2 cellular contexts compared by ENCODE assay signal in the genomic region with DNA sequence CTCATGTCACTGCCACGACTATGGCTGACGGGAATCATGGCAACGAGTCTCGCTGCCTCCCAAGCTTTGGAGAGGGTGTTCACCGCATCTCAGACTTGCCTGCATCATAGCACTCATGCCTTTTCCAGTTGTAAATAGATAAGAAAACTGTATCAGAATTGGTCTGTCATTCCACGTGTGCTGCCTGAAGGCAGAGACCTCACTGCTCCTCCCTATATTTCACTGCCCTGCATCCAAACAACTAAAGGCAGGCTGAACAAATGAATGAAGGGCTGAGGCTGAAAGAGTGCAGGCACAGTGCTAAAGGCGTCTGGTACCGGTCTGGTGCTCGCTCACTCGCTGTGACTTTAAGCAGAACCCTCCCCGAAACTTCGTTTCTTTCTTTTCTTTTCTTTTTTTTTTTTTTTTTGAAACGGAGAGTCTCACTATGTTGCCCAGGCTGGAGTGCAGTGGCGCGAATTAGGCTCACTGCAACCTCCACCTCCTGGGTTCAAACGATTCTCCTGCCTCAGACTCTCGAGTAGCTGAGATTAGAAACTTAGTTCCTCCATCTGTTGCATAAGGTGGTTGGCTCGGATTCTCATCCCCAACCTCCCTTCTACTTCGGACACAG.
TF ChIP-seq lines count a peak whose summit lies in the region.

No MANE protein-coding gene starts in this region.

TF ChIP-seq in H1, 55 proteins besides CTCF, POLR2A, EP300 and RAD21:
- TF ChIP-seq SP1 (IDR thresholded peaks at IDR 0.05; ENCODE audit: low read depth, low read length) (no peak), CBX8 (IDR thresholded peaks at IDR 0.05; ENCODE audit: borderline replicate concordance, low read depth, low read length) (no peak), POU5F1 (IDR thresholded peaks at IDR 0.05; ENCODE audit: low read depth, low read length) (no peak), MAFK (IDR thresholded peaks at IDR 0.05; ENCODE audit: low read depth, low read length) (no peak), HDAC2 (IDR thresholded peaks at IDR 0.05; ENCODE audit: borderline replicate concordance in 1 of 2, low read depth in 2 of 2, low read length in 2 of 2) (no peak), SP4 (IDR thresholded peaks at IDR 0.05; ENCODE audit: low read length) (no peak), BCL11A (IDR thresholded peaks at IDR 0.05; ENCODE audit: low read depth in 2 of 2, low read length in 2 of 2) (no peak), TAF7 (optimal IDR thresholded peaks at IDR 0.05; ENCODE audit: borderline replicate concordance, low read depth, low read length) (no peak), CBX5 (IDR thresholded peaks at IDR 0.05; ENCODE audit: low read depth, low read length) (no peak), BRCA1 (IDR thresholded peaks at IDR 0.05; ENCODE audit: low read depth, low read length) (no peak), NANOG (IDR thresholded peaks at IDR 0.05; ENCODE audit: insufficient read depth, low read depth, low read length, poor library complexity, severe bottlenecking) (no peak), KDM5A (IDR thresholded peaks at IDR 0.05; ENCODE audit: low read length) (no peak), SP2 (IDR thresholded peaks at IDR 0.05; ENCODE audit: low read length) (no peak), PHF8 (conservative IDR thresholded peaks at IDR 0.05; ENCODE audit: low read depth, low read length) (no peak), CHD1 (IDR thresholded peaks at IDR 0.05; ENCODE audit: low read depth, low read length) (no peak), NRF1 (IDR thresholded peaks at IDR 0.05; ENCODE audit: low read depth, low read length) (no peak)
- TF ChIP-seq, protein P1, sequence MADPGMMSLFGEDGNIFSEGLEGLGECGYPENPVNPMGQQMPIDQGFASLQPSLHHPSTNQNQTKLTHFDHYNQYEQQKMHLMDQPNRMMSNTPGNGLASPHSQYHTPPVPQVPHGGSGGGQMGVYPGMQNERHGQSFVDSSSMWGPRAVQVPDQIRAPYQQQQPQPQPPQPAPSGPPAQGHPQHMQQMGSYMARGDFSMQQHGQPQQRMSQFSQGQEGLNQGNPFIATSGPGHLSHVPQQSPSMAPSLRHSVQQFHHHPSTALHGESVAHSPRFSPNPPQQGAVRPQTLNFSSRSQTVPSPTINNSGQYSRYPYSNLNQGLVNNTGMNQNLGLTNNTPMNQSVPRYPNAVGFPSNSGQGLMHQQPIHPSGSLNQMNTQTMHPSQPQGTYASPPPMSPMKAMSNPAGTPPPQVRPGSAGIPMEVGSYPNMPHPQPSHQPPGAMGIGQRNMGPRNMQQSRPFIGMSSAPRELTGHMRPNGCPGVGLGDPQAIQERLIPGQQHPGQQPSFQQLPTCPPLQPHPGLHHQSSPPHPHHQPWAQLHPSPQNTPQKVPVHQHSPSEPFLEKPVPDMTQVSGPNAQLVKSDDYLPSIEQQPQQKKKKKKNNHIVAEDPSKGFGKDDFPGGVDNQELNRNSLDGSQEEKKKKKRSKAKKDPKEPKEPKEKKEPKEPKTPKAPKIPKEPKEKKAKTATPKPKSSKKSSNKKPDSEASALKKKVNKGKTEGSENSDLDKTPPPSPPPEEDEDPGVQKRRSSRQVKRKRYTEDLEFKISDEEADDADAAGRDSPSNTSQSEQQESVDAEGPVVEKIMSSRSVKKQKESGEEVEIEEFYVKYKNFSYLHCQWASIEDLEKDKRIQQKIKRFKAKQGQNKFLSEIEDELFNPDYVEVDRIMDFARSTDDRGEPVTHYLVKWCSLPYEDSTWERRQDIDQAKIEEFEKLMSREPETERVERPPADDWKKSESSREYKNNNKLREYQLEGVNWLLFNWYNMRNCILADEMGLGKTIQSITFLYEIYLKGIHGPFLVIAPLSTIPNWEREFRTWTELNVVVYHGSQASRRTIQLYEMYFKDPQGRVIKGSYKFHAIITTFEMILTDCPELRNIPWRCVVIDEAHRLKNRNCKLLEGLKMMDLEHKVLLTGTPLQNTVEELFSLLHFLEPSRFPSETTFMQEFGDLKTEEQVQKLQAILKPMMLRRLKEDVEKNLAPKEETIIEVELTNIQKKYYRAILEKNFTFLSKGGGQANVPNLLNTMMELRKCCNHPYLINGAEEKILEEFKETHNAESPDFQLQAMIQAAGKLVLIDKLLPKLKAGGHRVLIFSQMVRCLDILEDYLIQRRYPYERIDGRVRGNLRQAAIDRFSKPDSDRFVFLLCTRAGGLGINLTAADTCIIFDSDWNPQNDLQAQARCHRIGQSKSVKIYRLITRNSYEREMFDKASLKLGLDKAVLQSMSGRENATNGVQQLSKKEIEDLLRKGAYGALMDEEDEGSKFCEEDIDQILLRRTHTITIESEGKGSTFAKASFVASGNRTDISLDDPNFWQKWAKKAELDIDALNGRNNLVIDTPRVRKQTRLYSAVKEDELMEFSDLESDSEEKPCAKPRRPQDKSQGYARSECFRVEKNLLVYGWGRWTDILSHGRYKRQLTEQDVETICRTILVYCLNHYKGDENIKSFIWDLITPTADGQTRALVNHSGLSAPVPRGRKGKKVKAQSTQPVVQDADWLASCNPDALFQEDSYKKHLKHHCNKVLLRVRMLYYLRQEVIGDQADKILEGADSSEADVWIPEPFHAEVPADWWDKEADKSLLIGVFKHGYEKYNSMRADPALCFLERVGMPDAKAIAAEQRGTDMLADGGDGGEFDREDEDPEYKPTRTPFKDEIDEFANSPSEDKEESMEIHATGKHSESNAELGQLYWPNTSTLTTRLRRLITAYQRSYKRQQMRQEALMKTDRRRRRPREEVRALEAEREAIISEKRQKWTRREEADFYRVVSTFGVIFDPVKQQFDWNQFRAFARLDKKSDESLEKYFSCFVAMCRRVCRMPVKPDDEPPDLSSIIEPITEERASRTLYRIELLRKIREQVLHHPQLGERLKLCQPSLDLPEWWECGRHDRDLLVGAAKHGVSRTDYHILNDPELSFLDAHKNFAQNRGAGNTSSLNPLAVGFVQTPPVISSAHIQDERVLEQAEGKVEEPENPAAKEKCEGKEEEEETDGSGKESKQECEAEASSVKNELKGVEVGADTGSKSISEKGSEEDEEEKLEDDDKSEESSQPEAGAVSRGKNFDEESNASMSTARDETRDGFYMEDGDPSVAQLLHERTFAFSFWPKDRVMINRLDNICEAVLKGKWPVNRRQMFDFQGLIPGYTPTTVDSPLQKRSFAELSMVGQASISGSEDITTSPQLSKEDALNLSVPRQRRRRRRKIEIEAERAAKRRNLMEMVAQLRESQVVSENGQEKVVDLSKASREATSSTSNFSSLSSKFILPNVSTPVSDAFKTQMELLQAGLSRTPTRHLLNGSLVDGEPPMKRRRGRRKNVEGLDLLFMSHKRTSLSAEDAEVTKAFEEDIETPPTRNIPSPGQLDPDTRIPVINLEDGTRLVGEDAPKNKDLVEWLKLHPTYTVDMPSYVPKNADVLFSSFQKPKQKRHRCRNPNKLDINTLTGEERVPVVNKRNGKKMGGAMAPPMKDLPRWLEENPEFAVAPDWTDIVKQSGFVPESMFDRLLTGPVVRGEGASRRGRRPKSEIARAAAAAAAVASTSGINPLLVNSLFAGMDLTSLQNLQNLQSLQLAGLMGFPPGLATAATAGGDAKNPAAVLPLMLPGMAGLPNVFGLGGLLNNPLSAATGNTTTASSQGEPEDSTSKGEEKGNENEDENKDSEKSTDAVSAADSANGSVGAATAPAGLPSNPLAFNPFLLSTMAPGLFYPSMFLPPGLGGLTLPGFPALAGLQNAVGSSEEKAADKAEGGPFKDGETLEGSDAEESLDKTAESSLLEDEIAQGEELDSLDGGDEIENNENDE (IDR thresholded peaks at IDR 0.05; ENCODE audit: insufficient replicate concordance, low read length): no peak

TF ChIP-seq in neural cell, 6 proteins besides CTCF, POLR2A, EP300 and RAD21:
- TF ChIP-seq, protein P2, sequence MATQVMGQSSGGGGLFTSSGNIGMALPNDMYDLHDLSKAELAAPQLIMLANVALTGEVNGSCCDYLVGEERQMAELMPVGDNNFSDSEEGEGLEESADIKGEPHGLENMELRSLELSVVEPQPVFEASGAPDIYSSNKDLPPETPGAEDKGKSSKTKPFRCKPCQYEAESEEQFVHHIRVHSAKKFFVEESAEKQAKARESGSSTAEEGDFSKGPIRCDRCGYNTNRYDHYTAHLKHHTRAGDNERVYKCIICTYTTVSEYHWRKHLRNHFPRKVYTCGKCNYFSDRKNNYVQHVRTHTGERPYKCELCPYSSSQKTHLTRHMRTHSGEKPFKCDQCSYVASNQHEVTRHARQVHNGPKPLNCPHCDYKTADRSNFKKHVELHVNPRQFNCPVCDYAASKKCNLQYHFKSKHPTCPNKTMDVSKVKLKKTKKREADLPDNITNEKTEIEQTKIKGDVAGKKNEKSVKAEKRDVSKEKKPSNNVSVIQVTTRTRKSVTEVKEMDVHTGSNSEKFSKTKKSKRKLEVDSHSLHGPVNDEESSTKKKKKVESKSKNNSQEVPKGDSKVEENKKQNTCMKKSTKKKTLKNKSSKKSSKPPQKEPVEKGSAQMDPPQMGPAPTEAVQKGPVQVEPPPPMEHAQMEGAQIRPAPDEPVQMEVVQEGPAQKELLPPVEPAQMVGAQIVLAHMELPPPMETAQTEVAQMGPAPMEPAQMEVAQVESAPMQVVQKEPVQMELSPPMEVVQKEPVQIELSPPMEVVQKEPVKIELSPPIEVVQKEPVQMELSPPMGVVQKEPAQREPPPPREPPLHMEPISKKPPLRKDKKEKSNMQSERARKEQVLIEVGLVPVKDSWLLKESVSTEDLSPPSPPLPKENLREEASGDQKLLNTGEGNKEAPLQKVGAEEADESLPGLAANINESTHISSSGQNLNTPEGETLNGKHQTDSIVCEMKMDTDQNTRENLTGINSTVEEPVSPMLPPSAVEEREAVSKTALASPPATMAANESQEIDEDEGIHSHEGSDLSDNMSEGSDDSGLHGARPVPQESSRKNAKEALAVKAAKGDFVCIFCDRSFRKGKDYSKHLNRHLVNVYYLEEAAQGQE (IDR thresholded peaks at IDR 0.05; ENCODE audit: borderline replicate concordance): no peak
- TF ChIP-seq MXI1 (conservative IDR thresholded peaks at IDR 0.05; ENCODE audit: poor library complexity, severe bottlenecking) (no peak), EZH2 (IDR thresholded peaks at IDR 0.05; ENCODE audit: borderline replicate concordance, insufficient read depth, low read length, poor library complexity, severe bottlenecking) (no peak), SMC3 (conservative IDR thresholded peaks at IDR 0.05; ENCODE audit: poor library complexity) (no peak), TAF1 (IDR thresholded peaks at IDR 0.05; ENCODE audit: low read depth) (no peak), POLR2AphosphoS5 (IDR thresholded peaks at IDR 0.05) (no peak)
